In the genomic region with DNA sequence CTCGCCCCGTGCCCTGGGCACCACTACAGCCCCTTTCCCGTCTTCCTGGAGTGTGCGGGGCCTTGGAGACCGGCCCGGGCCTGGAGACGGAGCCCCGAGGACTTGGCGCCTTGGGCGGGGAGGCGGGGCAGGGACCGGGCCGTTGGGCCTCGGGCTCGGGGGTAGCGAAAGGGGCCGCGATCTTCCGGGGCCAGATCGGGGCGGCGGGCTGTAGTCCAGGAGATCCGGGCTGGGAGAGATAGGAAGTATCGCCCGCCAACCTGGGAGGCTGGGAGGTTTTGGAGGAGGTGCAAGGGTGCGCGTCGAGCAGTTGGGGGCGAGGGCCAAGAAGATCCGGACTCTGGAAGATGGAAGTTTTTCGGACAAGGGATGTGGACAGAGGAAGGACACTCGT, we compare ENCODE assay signal across 10 cellular contexts. TPM values are rescaled to one million over a fixed set of nuclear protein-coding genes. Genes with fewer than 3 reads are reported as not detected.
DNase-seq lines count a peak whose midpoint lies in the region; ATAC-seq, FAIRE-seq and TF ChIP-seq lines count a peak whose summit lies in the region.
"Had no signal": no experiment of that assay in that cellular context is flagged by ENCODE, and none has a peak within 500 bp of the region (broad histone marks: within the 10 kb centered on the region; RNA-seq: fewer than 3 reads in every experiment).

No MANE protein-coding gene starts in this region.

- ATAC-seq in HG02623 (IDR thresholded peaks at IDR 0.05; ENCODE audit: unreplicated experiment) (peak; percentile 34), left lung (peak; percentile 61)

- H2AFZ ChIP-seq in OCI-LY1 (ENCODE audit: low read length), result no peak overlapping the region

- H3K4me3 ChIP-seq in OCI-LY1 (ENCODE audit: low read depth, low read length, poor library complexity, severe bottlenecking) (peak overlapping the region; percentile 86), bronchial epithelial cell (ENCODE audit: low read depth, low read length) (peak overlapping the region; percentile 83), left lung (peak overlapping the region; percentile 96 to 100)

- H3K9me2 ChIP-seq in OCI-LY1 (ENCODE audit: low read depth, low read length), result no peaks in the 10 kb centered on the region

- H3K36me3 ChIP-seq in OCI-LY1 (ENCODE audit: insufficient read depth, low read length) (0 out of 2 replicates have a peak, but pooled peaks cover 5% of the 10 kb centered on the region), bronchial epithelial cell (ENCODE audit: control insufficient read depth, insufficient read depth, low read length) (no peaks in the 10 kb centered on the region), left lung (no peaks in the 10 kb centered on the region)

- H3K79me2 ChIP-seq in OCI-LY1 (ENCODE audit: insufficient read depth, low read length), result peaks cover 47% of the 10 kb centered on the region

- H3K27me3 ChIP-seq in OCI-LY1 (ENCODE audit: insufficient read depth, low read length), result no peaks in the 10 kb centered on the region
- H3K27me3 ChIP-seq in bronchial epithelial cell (ENCODE audit: control insufficient read depth, insufficient read depth, low read length), result no peaks in the 10 kb centered on the region
- H3K27me3 ChIP-seq in left lung, result no peaks in the 10 kb centered on the region

- H3K9me3 ChIP-seq in OCI-LY1 (ENCODE audit: low read length) (no peaks in the 10 kb centered on the region), left lung (no peaks in the 10 kb centered on the region)

- DNase-seq in NK-92 treated with Interleukin-12 subunit alpha and Interleukin-12 subunit beta, amount 100 ng/mL, for 24 hours (lab: John Stamatoyannopoulos, UW), result peak; percentile 42
- DNase-seq in NK-92 (lab: John Stamatoyannopoulos, UW; ENCODE audit: unreplicated experiment) (no peak), bronchial epithelial cell (ENCODE audit: low read depth) (no peak), left lung (no peak), GM19240 (ENCODE audit: insufficient read length, low spot score) (no peak)
- DNase-seq in stimulated activated naive CD4-positive, alpha-beta T cell treated with Interleukin-2 at 50 U/mL for 16 hours (lab: John Stamatoyannopoulos, UW), result peak; percentile 38

- no peak for FAIRE-seq in bronchial epithelial cell (lab: Jason Lieb, UNC)
- FAIRE-seq: G401.6, islet of Langerhans had no signal

- H3F3A ChIP-seq in OCI-LY1 (ENCODE audit: insufficient read depth, low read length), result no peaks in the 10 kb centered on the region

- no peaks in the 10 kb centered on the region for H4K20me1 ChIP-seq in OCI-LY1 (ENCODE audit: insufficient read depth, low read length)

- peak overlapping the region; percentile 99 for H3K4me2 ChIP-seq in OCI-LY1 (ENCODE audit: low read length)

- H3K4me1 ChIP-seq in OCI-LY1 (ENCODE audit: insufficient read depth, low read length, severe bottlenecking), result peaks cover 30% of the 10 kb centered on the region
- H3K4me1 ChIP-seq in left lung, result peaks cover 16 to 40% of the 10 kb centered on the region in 2 donors

- intact Hi-C loops in left lung (cut with DNase I), result no loop called here

- TF ChIP-seq CTCF in OCI-LY1 (IDR thresholded peaks at IDR 0.05; ENCODE audit: low read length), result no peak
- TF ChIP-seq CTCF in bronchial epithelial cell (IDR thresholded peaks at IDR 0.05; ENCODE audit: insufficient read depth, low read length, severe bottlenecking), result no peak
- TF ChIP-seq CTCF in left lung (IDR thresholded peaks at IDR 0.05), result no peak

- peak overlapping the region; percentile 80 for H3K9ac ChIP-seq in OCI-LY1 (ENCODE audit: low read length)

- H3K27ac ChIP-seq in OCI-LY1 (ENCODE audit: low read depth, low read length, poor library complexity, severe bottlenecking), result no peak overlapping the region
- H3K27ac ChIP-seq in left lung, result peak overlapping the region; percentile 76 to 83

RNA-seq across cellular contexts. Expression of a gene that starts 0.5 kb away (rescaled TPM):
- total RNA-seq in bronchial epithelial cell (7.6 and 13.8 TPM in 2 replicates), left lung (10 to 100 TPM; 22.3 to 23.9 TPM)

RNA-seq across cellular contexts. Expression of a gene that starts 15.1 kb away (rescaled TPM):
- total RNA-seq in bronchial epithelial cell (23.8 and 28.2 TPM in 2 replicates), left lung (10 to 100 TPM; 17.7 to 17.8 TPM)

Comparison
In these comparisons a context has a peak if more than half of its experiments do, and no peak if none do; other contexts are left out.
1. DNase-seq: peak in NK-92 treated with Interleukin-12 subunit alpha and Interleukin-12 subunit beta, amount 100 ng/mL, for 24 hours (single experiment) and stimulated activated naive CD4-positive, alpha-beta T cell treated with Interleukin-2 at 50 U/mL for 16 hours (single experiment); none in NK-92 (single experiment), bronchial epithelial cell (single experiment), left lung (0 of 2) and GM19240 (single experiment).
2. Peak in every context shown above with its lines, with median percentiles within 50 percentile points of each other: H3K4me3 ChIP-seq.